10 cellular contexts compared by ENCODE assay signal in genomic region chr3:100590840-100591147, GRCh38. TPM values are rescaled to one million over a fixed set of nuclear protein-coding genes. Genes with fewer than 3 reads are reported as not detected.
"Had no signal": no experiment of that assay in that cellular context is flagged by ENCODE, and none has a peak within 500 bp of the region (broad histone marks: within the 10 kb centered on the region; RNA-seq: fewer than 3 reads in every experiment).

No MANE protein-coding gene starts in this region.

- H3K9me3 Mint-ChIP-seq: activated naive CD8-positive, alpha-beta T cell treated with anti-CD3 and anti-CD28 coated beads, Interleukin-2, amount 10 ng/mL, durations not matched to agents 7 days and 5 days; activated T-cell treated with anti-CD3 and anti-CD28 coated beads, Interleukin-2, amount 50 U/mL, for 4 hours; stimulated activated naive CD8-positive, alpha-beta T cell treated with anti-CD3 and anti-CD28 coated beads, Interleukin-15, Interleukin-2, amounts not matched to agents 100 ng/mL and 50 ng/mL, for 24 hours had no signal

- H3K4me3 ChIP-seq: pancreas, upper lobe of right lung had no signal

- H3K36me3 ChIP-seq: esophagus muscularis mucosa, pancreas, upper lobe of right lung had no signal

- H3K4me3 Mint-ChIP-seq: stimulated activated naive CD8-positive, alpha-beta T cell treated with anti-CD3 and anti-CD28 coated beads, Interleukin-15, Interleukin-2, amounts not matched to agents 100 ng/mL and 50 ng/mL, for 24 hours had no signal

- H3K27me3 ChIP-seq: esophagus muscularis mucosa, pancreas, upper lobe of right lung had no signal

- H3K27me3 Mint-ChIP-seq: activated naive CD8-positive, alpha-beta T cell treated with anti-CD3 and anti-CD28 coated beads, Interleukin-2, amount 10 ng/mL, durations not matched to agents 7 days and 5 days; stimulated activated naive CD8-positive, alpha-beta T cell treated with anti-CD3 and anti-CD28 coated beads, Interleukin-15, Interleukin-2, amounts not matched to agents 100 ng/mL and 50 ng/mL, for 24 hours had no signal

- H3K27ac ChIP-seq: esophagus muscularis mucosa, pancreas, upper lobe of right lung had no signal

- H3K9me3 ChIP-seq: esophagus muscularis mucosa, pancreas, upper lobe of right lung had no signal

- DNase-seq: activated naive CD8-positive, alpha-beta T cell treated with anti-CD3 and anti-CD28 coated beads, Interleukin-2, amount 10 ng/mL, durations not matched to agents 7 days and 5 days; upper lobe of right lung had no signal

- H3K36me3 Mint-ChIP-seq: activated naive CD8-positive, alpha-beta T cell treated with anti-CD3 and anti-CD28 coated beads, Interleukin-2, amount 10 ng/mL, durations not matched to agents 7 days and 5 days had no signal

- H3K27ac Mint-ChIP-seq: activated naive CD8-positive, alpha-beta T cell treated with anti-CD3 and anti-CD28 coated beads, Interleukin-2, amount 10 ng/mL, durations not matched to agents 7 days and 5 days; stimulated activated naive CD8-positive, alpha-beta T cell treated with anti-CD3 and anti-CD28 coated beads, Interleukin-15, Interleukin-2, amounts not matched to agents 100 ng/mL and 50 ng/mL, for 24 hours had no signal

- H3K4me1 ChIP-seq: upper lobe of right lung had no signal

RNA-seq across cellular contexts. Expression of gene ADGRG7, which starts 18.6 kb away (rescaled TPM):
- total RNA-seq: activated naive CD8-positive, alpha-beta T cell treated with anti-CD3 and anti-CD28 coated beads, Interleukin-2, amount 10 ng/mL, durations not matched to agents 7 days and 5 days; activated T-cell treated with anti-CD3 and anti-CD28 coated beads, Interleukin-2, amount 50 U/mL, for 4 hours; esophagus muscularis mucosa; fibroblast of villous mesenchyme; lung microvascular endothelial cell; neural crest cell; T-helper 2 cell treated with Interferon-gamma antibody and Interleukin-4, amounts not matched to agents 100 ng/mL and 5 ng/mL, for 36 hours; upper lobe of right lung had no signal
- polyA plus RNA-seq: pancreas had no signal
